Comparison of ENCODE assay signal across 8 cellular contexts in genomic region chr15:34437687-34438086, GRCh38. TPM values are rescaled to one million over a fixed set of nuclear protein-coding genes. Genes with fewer than 3 reads are reported as not detected.
DNase-seq lines count a peak whose midpoint lies in the region; ATAC-seq and TF ChIP-seq lines count a peak whose summit lies in the region.

Gene GOLGA8A (minus strand): TSS chr15:34437808. CDS start chr15:34389691, 48,117 bp downstream.

- TF ChIP-seq CTCF in adrenal gland (IDR thresholded peaks at IDR 0.05) (no peak), uterus (IDR thresholded peaks at IDR 0.05) (no peak)

- peaks cover 17 to 29% (median 18%) of the 10 kb centered on the region in 3 donors for H3K4me1 Mint-ChIP-seq in CD8-positive, alpha-beta memory T cell

- ATAC-seq in GM21515 (IDR thresholded peaks at IDR 0.05; ENCODE audit: unreplicated experiment) (peak; percentile 71), right cardiac atrium (peak; percentile 52 to 84)

- H3K27ac Mint-ChIP-seq in CD8-positive, alpha-beta memory T cell: peak within 1 kb of the TSS in 7 of 8 donors; percentile 64 to 95 (median 93)

- 0 to 2% (median 1%) methylated on average over 7 to 33 of the region's 33 CpGs for WGBS in adrenal gland, 4 donors
- 2% methylated on average over 33 of the region's 33 CpGs for WGBS in right cardiac atrium

- intact Hi-C loops in adrenal gland (cut with DNase I): no loop called here
- intact Hi-C loops in right cardiac atrium (cut with DNase I): no loop called here
- intact Hi-C loops in uterus (cut with DNase I; ENCODE audit: low total_unique reads): no loop called here

- DNase-seq in CD8-positive, alpha-beta memory T cell: peak; percentile 40 to 90 (median 80)
- DNase-seq in SW480 (ENCODE audit: low spot score) (peak; percentile 70), adrenal gland (peak in 6 of 7 donors; percentile 40 to 85 (median 66)), right cardiac atrium (peak; percentile 80 to 91 (median 90)), renal cortical epithelial cell (ENCODE audit: low read depth) (peak; percentile 29), uterus (peak; percentile 26 to 61)

- TF ChIP-seq POLR2A in adrenal gland (IDR thresholded peaks at IDR 0.05): no peak
- no peak for TF ChIP-seq POLR2A in uterus (IDR thresholded peaks at IDR 0.05)

- no peaks in the 10 kb centered on the region for H3K9me3 Mint-ChIP-seq in CD8-positive, alpha-beta memory T cell

- peaks cover 2 to 6% of the 10 kb centered on the region in 2 donors for H3K27me3 Mint-ChIP-seq in CD8-positive, alpha-beta memory T cell

- H3K4me3 Mint-ChIP-seq in CD8-positive, alpha-beta memory T cell: peak within 1 kb of the TSS in 6 of 7 donors; percentile 90 to 97 (median 94)

- peak within 1 kb of the TSS; percentile 56 for H3K4me3 ChIP-seq in CD8-positive, alpha-beta memory T cell (ENCODE audit: low read length)
- peak within 1 kb of the TSS in 3 of 4 donors; percentile 22 to 62 (median 51) for H3K4me3 ChIP-seq in adrenal gland
- H3K4me3 ChIP-seq in right cardiac atrium (ENCODE audit: low read length): peak within 1 kb of the TSS; percentile 62
- H3K4me3 ChIP-seq in uterus: peak within 1 kb of the TSS; percentile 48 to 49

- no peaks in the 10 kb centered on the region for H3K36me3 ChIP-seq in CD8-positive, alpha-beta memory T cell (ENCODE audit: insufficient read depth, low read length)
- no peaks in the 10 kb centered on the region for H3K36me3 ChIP-seq in KOPT-K1 (ENCODE audit: insufficient read depth, low read length)
- H3K36me3 ChIP-seq in adrenal gland (replicated peaks in 1 of 2): no peaks in the 10 kb centered on the region
- H3K36me3 ChIP-seq in uterus: no peaks in the 10 kb centered on the region

- CTCF ChIA-PET in CD8-positive, alpha-beta memory T cell (lab: Charles Lee): interaction anchor here (1.1 to 1.5 kb wide), 2 partner anchors 71 to 146 kb away, joined by 3 to 5 read pairs; partner anchors contain the start of genes GOLGA8B and LPCAT4

- H3K27ac ChIP-seq in CD8-positive, alpha-beta memory T cell (ENCODE audit: low read depth, low read length): peak within 1 kb of the TSS; percentile 38
- H3K27ac ChIP-seq in KOPT-K1 (ENCODE audit: low read depth, low read length, poor library complexity, severe bottlenecking): peak within 1 kb of the TSS; percentile 40
- peak within 1 kb of the TSS in 1 of 5 donors; percentile 22 for H3K27ac ChIP-seq in adrenal gland
- H3K27ac ChIP-seq in right cardiac atrium (ENCODE audit: low read length): peak within 1 kb of the TSS; percentile 0
- peak within 1 kb of the TSS; percentile 30 to 61 for H3K27ac ChIP-seq in uterus

- POLR2A ChIA-PET in CD8-positive, alpha-beta memory T cell (lab: Charles Lee): interaction anchor here (1.0 to 1.4 kb wide), 3 partner anchors 70 to 146 kb away, joined by 4 to 9 read pairs (median 5); partner anchors contain the start of genes GOLGA8B, LPCAT4 and NOP10

- no peaks in the 10 kb centered on the region for H3K9me3 ChIP-seq in CD8-positive, alpha-beta memory T cell (ENCODE audit: low read length)
- H3K9me3 ChIP-seq in KOPT-K1 (ENCODE audit: insufficient read depth, low read length, poor library complexity, severe bottlenecking) (no peaks in the 10 kb centered on the region), adrenal gland (replicated peaks in 1 of 3) (no peaks in the 10 kb centered on the region), right cardiac atrium (ENCODE audit: control insufficient read depth, low read length) (no peaks in the 10 kb centered on the region), uterus (no peaks in the 10 kb centered on the region)

- no peaks in the 10 kb centered on the region for H3K27me3 ChIP-seq in CD8-positive, alpha-beta memory T cell (ENCODE audit: insufficient read depth, low read length, poor library complexity, severe bottlenecking)
- H3K27me3 ChIP-seq in adrenal gland: no peaks in the 10 kb centered on the region
- no peaks in the 10 kb centered on the region for H3K27me3 ChIP-seq in right cardiac atrium (ENCODE audit: control insufficient read depth, insufficient read depth)
- no peaks in the 10 kb centered on the region for H3K27me3 ChIP-seq in uterus

- peaks cover 0 to 30% (median 2%) of the 10 kb centered on the region in 3 donors for H3K36me3 Mint-ChIP-seq in CD8-positive, alpha-beta memory T cell

- H3K4me1 ChIP-seq in CD8-positive, alpha-beta memory T cell (ENCODE audit: insufficient read depth, low read length): peaks cover 12% of the 10 kb centered on the region
- H3K4me1 ChIP-seq in adrenal gland (replicated peaks in 1 of 2) (peaks cover 0 to 4% of the 10 kb centered on the region in 2 donors), right cardiac atrium (ENCODE audit: control insufficient read depth, insufficient read depth, low read length) (no peaks in the 10 kb centered on the region), uterus (no peaks in the 10 kb centered on the region)

RNA-seq across cellular contexts. Expression of gene GOLGA8A, which starts in this region (rescaled TPM):
- total RNA-seq in CD8-positive, alpha-beta memory T cell: 100 to 1,000 TPM in 1 of 2 experiments, 10 to 100 TPM in 1; 94.0 to 104 TPM
- polyA plus RNA-seq in CD8-positive, alpha-beta memory T cell: 2.6 TPM
- total RNA-seq in adrenal gland (10 to 100 TPM in 6 of 8 donors, 1 to 10 TPM in 2; 5.6 to 45.9 (median 14.9) TPM), right cardiac atrium (10 to 100 TPM; 18.3 to 26.3 (median 23.5) TPM), renal cortical epithelial cell (8.0 and 25.8 TPM in 2 replicates), uterus (100 to 1,000 TPM in 2 of 4 donors, 10 to 100 TPM in 2; 17.9 to 109 (median 64.2) TPM)
- polyA plus RNA-seq in adrenal gland (100 to 1,000 TPM in 2 of 3 donors, 10 to 100 TPM in 1; 11.6 to 169 (median 145) TPM), right cardiac atrium (22.5 TPM)

Comparison
In these comparisons a context has a peak if more than half of its experiments do, and no peak if none do; other contexts are left out.
1. DNase-seq: peak in every context shown above with its lines; median percentile 90 in right cardiac atrium; 80 in CD8-positive, alpha-beta memory T cell; 70 in SW480; 66 in adrenal gland; 44 in uterus; 29 in renal cortical epithelial cell.